23 cellular contexts compared by ENCODE assay signal in genomic region chr14:59417301-59417700, GRCh38.
"Had no signal": no experiment of that assay in that cellular context is flagged by ENCODE, and none has a peak within 500 bp of the region (broad histone marks: within the 10 kb centered on the region; RNA-seq: fewer than 3 reads in every experiment).

No MANE protein-coding gene starts in this region.

- DNase-seq: colonic mucosa; cortex of kidney; effector CD8-positive, alpha-beta T cell; effector memory CD8-positive, alpha-beta T cell; endodermal cell; erythroblast; esophagus squamous epithelium; foreskin fibroblast; foreskin melanocyte; gastrocnemius medialis; glutamatergic neuron; heart left ventricle; left cardiac atrium; left lung; left ventricle myocardium superior; lower lobe of right lung; mesenchymal stem cell; mucosa of descending colon had no signal

- H3K27ac Mint-ChIP-seq: dendritic cell treated with granulocyte-macrophage colony-stimulating factor and Interleukin-4, amounts not matched to agents 40 ng/mL and 50 ng/mL, for 4 days; effector memory CD8-positive, alpha-beta T cell; endodermal cell; mesothelial cell of epicardium had no signal

- H3K4me2 ChIP-seq: hepatocyte had no signal

- H3K4me1 ChIP-seq: colonic mucosa, esophagus squamous epithelium, lower lobe of right lung had no signal

- H3K79me2 ChIP-seq: hepatocyte had no signal

- H3K27ac ChIP-seq: colonic mucosa, epithelial cell of prostate, esophagus squamous epithelium, gastrocnemius medialis, heart left ventricle, hepatocyte, left lung, lower lobe of right lung had no signal

- ATAC-seq: effector memory CD8-positive, alpha-beta T cell; esophagus mucosa; gastrocnemius medialis; heart left ventricle; left cardiac atrium; left lung; left ventricle myocardium superior; lower lobe of right lung; mucosa of descending colon had no signal

- H3K36me3 ChIP-seq: colonic mucosa, esophagus squamous epithelium, gastrocnemius medialis, heart left ventricle, left lung, lower lobe of right lung had no signal

- H3K9me3 ChIP-seq: colonic mucosa, esophagus squamous epithelium, gastrocnemius medialis, heart left ventricle, left lung, lower lobe of right lung, mucosa of descending colon had no signal

- H3K4me3 Mint-ChIP-seq: dendritic cell treated with granulocyte-macrophage colony-stimulating factor and Interleukin-4, amounts not matched to agents 40 ng/mL and 50 ng/mL, for 4 days; effector memory CD8-positive, alpha-beta T cell; endodermal cell; mesothelial cell of epicardium had no signal

- H3K36me3 Mint-ChIP-seq: mesothelial cell of epicardium had no signal

- H3K4me3 ChIP-seq: colonic mucosa, esophagus squamous epithelium, gastrocnemius medialis, heart left ventricle, hepatocyte, left lung, lower lobe of right lung, mucosa of descending colon had no signal

- H3K9me3 Mint-ChIP-seq: effector memory CD8-positive, alpha-beta T cell had no signal

- H3K27me3 ChIP-seq: colonic mucosa, esophagus squamous epithelium, gastrocnemius medialis, heart left ventricle, hepatocyte, left lung had no signal

- H3K4me1 Mint-ChIP-seq: endodermal cell, mesothelial cell of epicardium had no signal

- H2AFZ ChIP-seq: hepatocyte had no signal
